Comparison of ENCODE assay signal across 36 cellular contexts in the genomic region with DNA sequence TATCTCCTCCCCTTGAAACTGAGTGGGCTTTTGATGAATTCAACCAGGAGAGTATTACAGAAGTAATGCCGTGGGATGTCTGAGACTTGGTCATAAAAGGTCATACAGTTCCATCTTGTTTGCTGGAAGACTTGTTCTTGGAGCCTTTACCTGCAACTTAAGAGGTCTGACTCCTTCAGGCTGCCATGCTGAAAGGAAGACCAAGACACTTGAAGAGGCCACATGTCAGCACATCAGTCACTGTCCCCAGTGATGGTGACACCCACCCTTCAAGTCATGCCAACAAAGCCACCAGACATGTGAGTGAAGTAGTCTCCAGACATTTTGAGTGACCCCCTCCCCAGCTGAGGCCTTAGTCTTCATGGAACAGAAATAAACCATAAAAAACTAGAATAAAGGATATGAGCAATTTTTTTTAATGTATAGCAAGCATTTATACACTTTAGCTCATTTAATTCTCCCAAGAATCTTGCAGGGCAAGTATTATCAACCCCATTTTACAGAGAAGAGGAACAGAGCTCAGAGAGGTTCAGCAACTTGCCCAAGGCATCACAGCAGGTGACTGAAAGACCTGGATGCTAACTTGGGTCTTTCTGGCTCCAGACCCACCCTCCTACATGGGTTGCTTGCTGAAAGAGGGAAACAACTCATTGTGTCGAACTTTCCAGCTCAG. TPM values are rescaled to one million over a fixed set of nuclear protein-coding genes. Genes with fewer than 3 reads are reported as not detected.
"Had no signal": no experiment of that assay in that cellular context is flagged by ENCODE, and none has a peak within 500 bp of the region (broad histone marks: within the 10 kb centered on the region; RNA-seq: fewer than 3 reads in every experiment).

No MANE protein-coding gene starts in this region.

- H3K36me3 Mint-ChIP-seq: type B pancreatic cell had no signal

- H3K27ac Mint-ChIP-seq: endodermal cell; mesothelial cell of epicardium; nephron progenitor cell; stimulated activated effector memory CD8-positive, alpha-beta T cell treated with anti-CD3 and anti-CD28 coated beads, Interleukin-12 subunit alpha, Interleukin-12 subunit beta, amount 100 ng/mL, for 72 hours; type B pancreatic cell had no signal

- H3K27me3 ChIP-seq: foreskin keratinocyte, gastroesophageal sphincter, heart left ventricle, hepatocyte, right atrium auricular region, sigmoid colon, testis had no signal

- ATAC-seq: foreskin keratinocyte; gastroesophageal sphincter; heart left ventricle; left cardiac atrium; left lung; mucosa of descending colon; stimulated activated effector memory CD8-positive, alpha-beta T cell treated with anti-CD3 and anti-CD28 coated beads, Interleukin-12 subunit alpha, Interleukin-12 subunit beta, amount 100 ng/mL, for 72 hours had no signal

- H3K4me1 ChIP-seq: esophagus muscularis mucosa, foreskin keratinocyte, gastroesophageal sphincter, prostate gland, sigmoid colon, testis, tibial artery had no signal

- H3K4me3 ChIP-seq: esophagus muscularis mucosa, gastroesophageal sphincter, heart left ventricle, hepatocyte, left lung, mucosa of descending colon, prostate gland, right atrium auricular region, sigmoid colon, testis, tibial artery had no signal

- H3K4me2 ChIP-seq: hepatocyte had no signal

- DNase-seq: effector CD8-positive, alpha-beta T cell; endodermal cell; foreskin keratinocyte; heart left ventricle; left cardiac atrium; left lung; mesenchymal stem cell; mucosa of descending colon; naive B cell; nephron progenitor cell; nucleus accumbens; sigmoid colon; stimulated activated CD4-positive, alpha-beta T cell treated with anti-CD3 and anti-CD28 coated beads, Interleukin-2, amount 100 ng/mL, for 24 hours; stimulated activated CD4-positive, alpha-beta T cell treated with anti-CD3 and anti-CD28 coated beads, Interleukin-4, amount 100 ng/mL, for 24 hours; stimulated activated naive CD4-positive, alpha-beta T cell treated with Interleukin-2 at 50 U/mL for 16 hours; substantia nigra; testis; tibial artery had no signal

- FAIRE-seq: colon, endothelial cell of umbilical vein had no signal

- H3K27ac ChIP-seq: esophagus muscularis mucosa, foreskin keratinocyte, gastroesophageal sphincter, heart left ventricle, hepatocyte, left lung, prostate gland, right atrium auricular region, sigmoid colon, testis, tibial artery had no signal

- H2AFZ ChIP-seq: hepatocyte had no signal

- H3K36me3 ChIP-seq: esophagus muscularis mucosa, gastroesophageal sphincter, heart left ventricle, left lung, prostate gland, right atrium auricular region, sigmoid colon, tibial artery had no signal

- H3K79me2 ChIP-seq: hepatocyte had no signal

- H3K4me3 Mint-ChIP-seq: endodermal cell; mesothelial cell of epicardium; nephron progenitor cell; stimulated activated effector memory CD8-positive, alpha-beta T cell treated with anti-CD3 and anti-CD28 coated beads, Interleukin-12 subunit alpha, Interleukin-12 subunit beta, amount 100 ng/mL, for 72 hours; type B pancreatic cell had no signal

- H3K4me1 Mint-ChIP-seq: endodermal cell, mesothelial cell of epicardium had no signal

- H3K9me3 ChIP-seq: prostate gland, testis had no signal

RNA-seq across cellular contexts. Expression of gene TNP2, which starts 51.3 kb away (rescaled TPM):
- total RNA-seq: endodermal cell, endothelial cell of umbilical vein, epithelial cell of proximal tubule, esophagus muscularis mucosa, fibroblast of lung, foreskin keratinocyte, gastroesophageal sphincter, heart left ventricle, hepatocyte, kidney epithelial cell, left cardiac atrium, left lung, lower leg skin, lung microvascular endothelial cell, mesothelial cell of epicardium, mucosa of descending colon, osteocyte, prostate gland, right atrium auricular region, sigmoid colon, skeletal muscle tissue, urinary bladder had no signal
- polyA plus RNA-seq: endothelial cell of umbilical vein, fibroblast of lung, foreskin keratinocyte, heart left ventricle, hepatocyte, sigmoid colon, urinary bladder had no signal

RNA-seq across cellular contexts. Expression of gene PRM3, which starts 55.6 kb away (rescaled TPM):
- total RNA-seq: endodermal cell, endothelial cell of umbilical vein, epithelial cell of proximal tubule, esophagus muscularis mucosa, fibroblast of lung, foreskin keratinocyte, gastroesophageal sphincter, heart left ventricle, hepatocyte, kidney epithelial cell, left cardiac atrium, left lung, lower leg skin, lung microvascular endothelial cell, mesothelial cell of epicardium, mucosa of descending colon, osteocyte, prostate gland, right atrium auricular region, sigmoid colon, skeletal muscle tissue, urinary bladder had no signal
- polyA plus RNA-seq: endothelial cell of umbilical vein, fibroblast of lung, foreskin keratinocyte, heart left ventricle, hepatocyte, sigmoid colon, urinary bladder had no signal

RNA-seq across cellular contexts. Expression of gene PRM2, which starts 58.5 kb away (rescaled TPM):
- total RNA-seq: endodermal cell, endothelial cell of umbilical vein, epithelial cell of proximal tubule, esophagus muscularis mucosa, fibroblast of lung, foreskin keratinocyte, gastroesophageal sphincter, heart left ventricle, hepatocyte, kidney epithelial cell, left cardiac atrium, left lung, lung microvascular endothelial cell, mesothelial cell of epicardium, mucosa of descending colon, osteocyte, right atrium auricular region, sigmoid colon, skeletal muscle tissue, urinary bladder had no signal
- polyA plus RNA-seq: endothelial cell of umbilical vein, fibroblast of lung, foreskin keratinocyte, heart left ventricle, hepatocyte, sigmoid colon, urinary bladder had no signal
